ENCODE assay signal across 8 cellular contexts in genomic region chr1:39955547-39956539, GRCh38. TPM values are rescaled to one million over a fixed set of nuclear protein-coding genes. Genes with fewer than 3 reads are reported as not detected.
A peak's percentile ranks its signal among the peaks of the same experiment; 100 is the strongest.
DNase-seq lines count a peak whose midpoint lies in the region; ATAC-seq and TF ChIP-seq lines count a peak whose summit lies in the region.

No MANE protein-coding gene starts in this region.

- no peaks in the 10 kb centered on the region for H3K27me3 ChIP-seq in colonic mucosa
- H3K27me3 ChIP-seq in mesenchymal stem cell (ENCODE audit: control insufficient read depth in 1 of 2, insufficient read depth in 1 of 2, low read length in 2 of 2) = no peaks in the 10 kb centered on the region

- H4K91ac ChIP-seq in mesenchymal stem cell (ENCODE audit: low read length) = no peak overlapping the region

- peak overlapping the region in 1 of 2 experiments; percentile 1 for H3K23ac ChIP-seq in mesenchymal stem cell (ENCODE audit: low read length in 2 of 2)

- no peak for TF ChIP-seq CTCF in colonic mucosa (IDR thresholded peaks at IDR 0.05)

- H3K18ac ChIP-seq in mesenchymal stem cell (ENCODE audit: low read depth in 1 of 2, low read length in 2 of 2) = no peak overlapping the region

- H2AK5ac ChIP-seq in mesenchymal stem cell (ENCODE audit: low read length, severe bottlenecking) = no peak overlapping the region

- no peak overlapping the region for H3K4ac ChIP-seq in mesenchymal stem cell (ENCODE audit: low read depth in 1 of 2, low read length in 2 of 2)

- no peak overlapping the region for H2BK5ac ChIP-seq in mesenchymal stem cell (ENCODE audit: low read depth, low read length, poor library complexity, severe bottlenecking)

- H3K9ac ChIP-seq in colonic mucosa (ENCODE audit: low read depth in 2 of 2, low read length in 2 of 2) (peak overlapping the region; percentile 88 to 91), mesenchymal stem cell (ENCODE audit: low read length) (peak overlapping the region; percentile 87)

- H3K14ac ChIP-seq in mesenchymal stem cell (ENCODE audit: low read length in 2 of 2) = peak overlapping the region in 1 of 2 experiments; percentile 39

- H3K36me3 ChIP-seq in colonic mucosa (no peaks in the 10 kb centered on the region), mesenchymal stem cell (ENCODE audit: control insufficient read depth in 1 of 2, insufficient read depth in 2 of 2, low read depth in 1 of 2, low read length in 2 of 2) (peaks cover 0 to 16% of the 10 kb centered on the region in 2 experiments)

- H3K27ac ChIP-seq in colonic mucosa (peak overlapping the region; percentile 24), mesenchymal stem cell (ENCODE audit: low read length, poor library complexity, severe bottlenecking) (no peak overlapping the region)

- H3K79me1 ChIP-seq in mesenchymal stem cell (replicated peaks; ENCODE audit: low read length, poor library complexity, severe bottlenecking) = peaks cover 12% of the 10 kb centered on the region

- DNase-seq in NK-92 treated with Interleukin-12 subunit alpha and Interleukin-12 subunit beta, amount 100 ng/mL, for 24 hours (lab: John Stamatoyannopoulos, UW) = peak; percentile 54
- DNase-seq in NK-92 (lab: John Stamatoyannopoulos, UW; ENCODE audit: unreplicated experiment) (no peak), NCI-H2107 (lab: John Stamatoyannopoulos, UW) (peak; percentile 100), colonic mucosa (peak; percentile 71), mesenchymal stem cell (peak; percentile 48)
- peak; percentile 35 to 43 for DNase-seq in activated CD4-positive, alpha-beta T cell treated with anti-CD3 and anti-CD28 coated beads for 24 hours (ENCODE audit: low read depth in 2 of 2)
- DNase-seq in stimulated activated CD8-positive, alpha-beta memory T cell treated with anti-CD3 and anti-CD28 coated beads, Interleukin-7, amount 100 ng/mL, for 4 hours (ENCODE audit: low read depth in 2 of 2) = peak; percentile 64 to 66

- H2AFZ ChIP-seq in mesenchymal stem cell (ENCODE audit: low read depth, low read length) = peak overlapping the region; percentile 18

- no peak overlapping the region for H2BK15ac ChIP-seq in mesenchymal stem cell (ENCODE audit: low read depth, poor library complexity, severe bottlenecking)

- H3K4me2 ChIP-seq in mesenchymal stem cell (ENCODE audit: low read length, poor library complexity, severe bottlenecking) = peak overlapping the region; percentile 99

- H3K4me3 ChIP-seq in colonic mucosa = peak overlapping the region; percentile 83
- H3K4me3 ChIP-seq in mesenchymal stem cell (ENCODE audit: insufficient read depth in 1 of 2, low read depth in 1 of 2, low read length in 2 of 2) = peak overlapping the region; percentile 66 to 89

- peak; percentile 42 for ATAC-seq in HG02885 (IDR thresholded peaks at IDR 0.05; ENCODE audit: poor library complexity, unreplicated experiment)

- 25% methylated on average over 34 of the region's 36 CpGs for WGBS in mesenchymal stem cell

- peak overlapping the region; percentile 3 for H4K8ac ChIP-seq in mesenchymal stem cell (ENCODE audit: low read length)

- intact Hi-C loops in colonic mucosa (cut with DNase I) = no loop called here

- H2BK12ac ChIP-seq in mesenchymal stem cell (ENCODE audit: low read length in 2 of 2) = no peak overlapping the region

- H3K9me3 ChIP-seq in colonic mucosa = no peaks in the 10 kb centered on the region
- no peaks in the 10 kb centered on the region for H3K9me3 ChIP-seq in mesenchymal stem cell (ENCODE audit: control insufficient read depth, low read length)

- no peak overlapping the region for H2BK120ac ChIP-seq in mesenchymal stem cell (ENCODE audit: low read depth, low read length)

- H3K4me1 ChIP-seq in colonic mucosa (peaks cover 2% of the 10 kb centered on the region), mesenchymal stem cell (ENCODE audit: control insufficient read depth, insufficient read depth, low read depth, low read length) (peaks cover 16% of the 10 kb centered on the region)

RNA-seq across cellular contexts. Expression of gene MFSD2A, which starts 0.9 kb away (rescaled TPM):
- total RNA-seq in colonic mucosa = 10 to 100 TPM; 15.6 to 27.2 TPM
- polyA plus RNA-seq in mesenchymal stem cell (2013, experiment 1 of 2) = 0.72 TPM
- polyA plus RNA-seq in mesenchymal stem cell (2013, experiment 2 of 2) = 0.67 TPM

RNA-seq across cellular contexts. Expression of gene MYCL, which starts 54.1 kb away (rescaled TPM):
- 10 to 100 TPM; 16.4 to 17.0 TPM for total RNA-seq in colonic mucosa
- 0.04 TPM for polyA plus RNA-seq in mesenchymal stem cell (2013, experiment 1 of 2)
- polyA plus RNA-seq in mesenchymal stem cell (2013, experiment 2 of 2) = 0.03 TPM
